8 cellular contexts compared by ENCODE assay signal in the genomic region with DNA sequence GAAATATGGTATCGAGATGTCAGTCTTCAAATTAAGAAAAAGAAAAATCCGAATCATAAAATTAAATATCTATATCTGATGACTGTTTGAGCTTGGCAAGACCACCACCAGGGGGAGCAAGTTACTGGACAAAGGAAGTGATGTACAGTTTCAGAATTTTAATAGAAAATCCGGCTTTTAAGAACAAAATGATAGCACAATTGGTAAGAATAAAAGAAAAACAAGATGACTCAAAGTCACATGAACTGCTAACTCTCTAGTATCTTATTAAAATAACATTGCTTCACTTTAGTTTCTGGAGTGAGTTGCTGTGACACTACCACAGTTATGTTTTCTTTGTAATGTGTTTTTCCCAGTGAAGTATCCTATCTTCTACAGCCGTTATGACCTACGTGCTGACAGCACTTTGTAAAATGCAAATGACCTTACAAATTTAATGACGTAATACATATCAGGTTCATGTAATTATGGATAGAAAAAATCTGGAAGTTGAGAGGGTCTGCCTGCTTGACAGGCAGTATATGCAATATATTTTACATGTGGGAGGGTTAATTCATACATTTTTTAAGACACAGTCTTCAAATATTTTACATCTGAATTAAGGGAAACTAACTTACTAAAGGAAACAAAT.
DNase-seq lines count a peak whose midpoint lies in the region; ATAC-seq, FAIRE-seq and TF ChIP-seq lines count a peak whose summit lies in the region.

No MANE protein-coding gene starts in this region.

- peak; percentile 21 for DNase-seq in AG09309 (ENCODE audit: low read depth)
- DNase-seq in GM10266 (ENCODE audit: extremely low spot score): peak; percentile 16
- DNase-seq in UCSD-AML1 (lab: John Stamatoyannopoulos, UW; ENCODE audit: unreplicated experiment): peak; percentile 6
- DNase-seq in frontal cortex (ENCODE audit: low spot score in 2 of 2): no peak
- peak; percentile 27 for DNase-seq in renal cortical epithelial cell (ENCODE audit: low read depth)
- DNase-seq in hepatic stellate cell (ENCODE audit: low spot score): no peak

- ATAC-seq in GM21360 (IDR thresholded peaks at IDR 0.05; ENCODE audit: unreplicated experiment): no peak

- H3K4me3 ChIP-seq in AG09309 (ENCODE audit: control insufficient read depth, low read depth, low read length): no peak overlapping the region

- TF ChIP-seq CTCF in AG09309 (IDR thresholded peaks at IDR 0.05; ENCODE audit: control insufficient read depth, insufficient read depth, low read depth, low read length, missing control alignments): peak; percentile 59
- TF ChIP-seq CTCF in GM10266 (IDR thresholded peaks at IDR 0.05; ENCODE audit: control insufficient read depth, insufficient read depth, low read depth, missing control alignments): peak; percentile 71
- peak; percentile 84 for TF ChIP-seq CTCF in LNCAP (IDR thresholded peaks at IDR 0.05)

- FAIRE-seq in frontal cortex (lab: Jason Lieb, UNC): peak; percentile 78

Comparison
In these comparisons a context has a peak if more than half of its experiments do, and no peak if none do; other contexts are left out.
1. DNase-seq: peak in AG09309 (single experiment), GM10266 (single experiment), UCSD-AML1 (single experiment) and renal cortical epithelial cell (single experiment); none in frontal cortex (0 of 2) and hepatic stellate cell (single experiment).
2. Peak in every context shown above with its lines, with median percentiles within 50 percentile points of each other: CTCF ChIP-seq.